8 cellular contexts compared by ENCODE assay signal in the genomic region with DNA sequence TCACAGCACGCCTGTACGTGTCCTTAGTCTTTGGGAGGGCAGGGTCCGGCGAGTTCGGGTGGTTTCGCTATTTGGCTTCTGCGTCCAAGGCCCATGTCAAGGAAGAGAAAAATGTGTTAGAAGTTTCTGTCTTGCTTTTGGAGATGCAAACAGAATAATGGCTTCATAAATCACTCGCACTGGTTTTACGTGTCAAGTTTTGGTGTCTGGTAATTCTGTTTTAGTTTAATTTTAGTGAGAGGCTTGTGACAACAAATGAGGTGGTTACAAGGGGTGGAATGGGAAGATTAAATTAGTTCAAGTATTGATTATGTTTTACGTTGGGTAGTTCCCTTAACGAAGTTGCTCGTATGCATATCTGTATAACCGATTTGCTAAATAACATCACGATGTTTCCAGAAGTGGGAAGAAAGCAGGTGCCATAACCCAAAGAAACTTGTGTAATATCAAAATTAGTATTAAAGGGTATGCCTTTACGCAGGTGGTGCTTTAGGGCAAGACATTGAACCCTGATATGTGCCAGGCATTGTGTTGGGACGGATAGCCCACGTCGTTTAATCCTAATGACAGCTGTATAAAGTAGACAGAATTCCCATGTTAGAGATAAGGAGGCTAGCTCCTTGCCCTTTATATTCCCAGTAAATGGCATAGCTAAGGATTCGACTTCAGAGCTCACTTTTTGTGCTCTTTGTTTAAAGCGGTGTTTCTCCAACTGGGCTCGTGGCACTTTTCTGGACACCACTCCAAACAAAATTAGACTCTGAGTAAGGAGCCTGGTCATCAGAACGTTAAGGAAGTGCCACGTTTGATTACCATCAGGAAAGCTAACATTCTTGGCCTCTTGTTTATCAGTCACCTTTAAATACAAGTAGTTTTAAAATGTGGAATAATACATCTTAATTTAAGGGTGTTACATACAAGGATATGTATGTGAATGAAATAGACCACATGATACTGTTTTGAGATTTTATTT. TPM values are rescaled to one million over a fixed set of nuclear protein-coding genes. Genes with fewer than 3 reads are reported as not detected.
DNase-seq lines count a peak whose midpoint lies in the region; ATAC-seq and TF ChIP-seq lines count a peak whose summit lies in the region.

No MANE protein-coding gene starts in this region.

- H3K36me3 ChIP-seq in DOHH2 (ENCODE audit: control insufficient read depth, low read length), result peaks cover 58% of the 10 kb centered on the region
- H3K36me3 ChIP-seq in adrenal gland (replicated peaks in 1 of 2), result peaks cover 0 to 43% of the 10 kb centered on the region in 2 donors
- peaks cover 0 to 55% (median 15%) of the 10 kb centered on the region in 3 donors for H3K36me3 ChIP-seq in tibial nerve

- H3K4me3 ChIP-seq in DOHH2 (ENCODE audit: low read length) (peak overlapping the region; percentile 91), adrenal gland (peak overlapping the region; percentile 56 to 81 (median 76)), tibial nerve (peak overlapping the region; percentile 70 to 79 (median 75))

- intact Hi-C loops in adrenal gland (cut with DNase I), result no loop called here
- intact Hi-C loops in left colon (cut with DNase I, micrococcal nuclease), result no loop called here

- peak overlapping the region; percentile 79 for H3K4me2 ChIP-seq in DOHH2 (ENCODE audit: low read length)

- TF ChIP-seq EP300 in tibial nerve (IDR thresholded peaks at IDR 0.05), result no peak

- H3K9me3 ChIP-seq in DOHH2 (ENCODE audit: control insufficient read depth, insufficient read depth, low read length), result no peaks in the 10 kb centered on the region
- no peaks in the 10 kb centered on the region for H3K9me3 ChIP-seq in adrenal gland (replicated peaks in 1 of 3)
- H3K9me3 ChIP-seq in tibial nerve, result no peaks in the 10 kb centered on the region

- peak overlapping the region; percentile 45 for H3K27ac ChIP-seq in DOHH2 (ENCODE audit: low read depth, low read length)
- H3K27ac ChIP-seq in adrenal gland, result peak overlapping the region; percentile 2 to 87 (median 78)
- peak overlapping the region; percentile 52 to 87 (median 83) for H3K27ac ChIP-seq in tibial nerve

- DNase-seq in adrenal gland (no peak), left colon (no peak), tibial nerve (ENCODE audit: low spot score in 2 of 2) (no peak), putamen (ENCODE audit: low spot score) (no peak), islet precursor cell (no peak), pons (ENCODE audit: low spot score) (no peak)

- TF ChIP-seq CTCF in DOHH2 (IDR thresholded peaks at IDR 0.05; ENCODE audit: low read depth, low read length, poor library complexity, severe bottlenecking), result no peak
- TF ChIP-seq CTCF in adrenal gland (IDR thresholded peaks at IDR 0.05), result no peak
- no peak for TF ChIP-seq CTCF in tibial nerve (IDR thresholded peaks at IDR 0.05)

- H4K20me1 ChIP-seq in DOHH2 (ENCODE audit: control insufficient read depth, insufficient read depth, low read depth, low read length), result peaks cover 33% of the 10 kb centered on the region

- peak; percentile 6 for ATAC-seq in HG03097 (IDR thresholded peaks at IDR 0.05; ENCODE audit: low FRiP score, unreplicated experiment)
- ATAC-seq in left colon, result peak; percentile 47

- H3F3A ChIP-seq in DOHH2 (ENCODE audit: control insufficient read depth, insufficient read depth), result peaks cover 17% of the 10 kb centered on the region

- H3K4me1 ChIP-seq in DOHH2 (ENCODE audit: control insufficient read depth, low read length) (peaks cover 39% of the 10 kb centered on the region), adrenal gland (replicated peaks in 1 of 2) (peaks cover 5 to 33% of the 10 kb centered on the region in 2 donors), tibial nerve (peaks cover 0 to 40% (median 20%) of the 10 kb centered on the region in 4 donors)

- TF ChIP-seq POLR2A in adrenal gland (IDR thresholded peaks at IDR 0.05) (no peak), tibial nerve (IDR thresholded peaks at IDR 0.05) (no peak)

- WGBS in adrenal gland, 4 donors, result 6 to 8% (median 7%) methylated on average over 23 of the region's 23 CpGs
- WGBS in tibial nerve, 2 donors, result 10 to 12% methylated on average over 23 of the region's 23 CpGs

- peaks cover 71% of the 10 kb centered on the region for H3K79me2 ChIP-seq in DOHH2 (ENCODE audit: control insufficient read depth, low read length)

- H3K27me3 ChIP-seq in DOHH2 (ENCODE audit: control insufficient read depth, low read length) (no peaks in the 10 kb centered on the region), adrenal gland (no peaks in the 10 kb centered on the region), tibial nerve (no peaks in the 10 kb centered on the region)

- H3K9me2 ChIP-seq in DOHH2 (replicated peaks; ENCODE audit: control insufficient read depth, low read length), result no peaks in the 10 kb centered on the region

RNA-seq across cellular contexts. Expression of a gene that starts 0.8 kb away (rescaled TPM):
- total RNA-seq in adrenal gland, result 1,000 to 10,000 TPM in 2 of 8 donors, 100 to 1,000 TPM in 6; 516 to 1,037 (median 948) TPM
- 1,000 to 10,000 TPM in 2 of 3 donors, 100 to 1,000 TPM in 1; 902 to 4,489 (median 3,388) TPM for polyA plus RNA-seq in adrenal gland
- total RNA-seq in left colon, result 100 to 1,000 TPM; 831 to 980 TPM
- total RNA-seq in tibial nerve, result 1,000 to 10,000 TPM in 1 of 4 donors, 100 to 1,000 TPM in 3; 554 to 1,152 (median 836) TPM

RNA-seq across cellular contexts. Expression of a gene that starts 29.2 kb away (rescaled TPM):
- total RNA-seq in adrenal gland, result 100 to 1,000 TPM in 1 of 8 donors, 10 to 100 TPM in 7; 58.8 to 159 (median 75.7) TPM
- polyA plus RNA-seq in adrenal gland, result 100 to 1,000 TPM in 1 of 3 donors, 10 to 100 TPM in 2; 50.4 to 216 (median 60.2) TPM
- 10 to 100 TPM; 66.3 to 72.9 TPM for total RNA-seq in left colon
- total RNA-seq in tibial nerve, result 10 to 100 TPM; 36.4 to 63.0 (median 46.6) TPM
